8 cellular contexts compared by ENCODE assay signal in the genomic region with DNA sequence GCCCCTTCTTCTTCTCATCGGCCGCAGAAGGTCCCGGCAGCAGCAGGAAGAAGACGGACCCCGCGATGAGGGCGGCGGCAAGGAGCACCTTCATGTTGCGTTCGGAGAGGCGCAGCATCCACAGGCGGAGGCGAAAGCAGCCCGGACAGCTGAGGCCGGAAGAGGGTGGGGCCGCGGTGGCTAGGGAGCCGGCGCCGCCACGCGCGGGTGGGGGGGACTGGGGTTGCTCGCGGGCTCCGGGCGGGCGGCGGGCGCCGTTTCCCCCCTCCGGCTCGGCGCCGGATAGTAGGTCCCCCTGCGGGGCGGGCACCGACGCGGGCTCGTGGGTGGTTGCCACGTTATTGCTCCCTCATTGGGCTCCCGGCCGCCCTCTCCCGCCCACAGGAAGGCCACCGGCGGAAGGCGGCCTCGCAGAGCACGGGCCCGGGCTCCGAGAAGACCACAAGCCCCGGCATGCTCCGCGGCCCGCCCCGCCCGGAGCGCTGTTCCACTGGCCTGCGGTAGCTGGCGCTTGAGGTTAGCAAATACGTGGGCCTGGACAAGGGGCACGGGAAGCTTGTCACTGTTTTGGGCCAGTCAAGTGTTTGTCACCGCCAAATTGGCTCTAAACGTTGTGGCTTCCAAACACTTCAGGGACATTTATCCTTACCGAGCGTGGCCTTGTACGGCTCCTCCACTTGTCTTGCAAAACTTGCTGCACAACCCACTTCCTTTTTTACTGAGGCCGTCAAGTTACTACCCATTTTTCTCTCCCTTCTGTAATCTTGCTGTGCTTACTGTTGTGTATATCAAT. TPM values are rescaled to one million over a fixed set of nuclear protein-coding genes. Genes with fewer than 3 reads are reported as not detected.
DNase-seq lines count a peak whose midpoint lies in the region; ATAC-seq and TF ChIP-seq lines count a peak whose summit lies in the region.

Gene PPIB (minus strand): TSS at position 154 of the 793 bp plus-strand sequence. CDS start 36 bp downstream, at position 118.

- POLR2A ChIA-PET in AG04450 (lab: Yijun Ruan, JAX), result interaction anchor here (0.8 to 2.0 kb wide), 7 partner anchors 9 to 499 kb away, joined by 3 to 19 read pairs (median 3); partner anchors contain the start of gene TRIP4

- TF ChIP-seq CTCF in AG04450 (IDR thresholded peaks at IDR 0.05; ENCODE audit: low read depth, low read length) (peak; percentile 41), VCaP (conservative IDR thresholded peaks at IDR 0.05) (peak; percentile 72), breast epithelium (IDR thresholded peaks at IDR 0.05) (peak in 1 of 3 donors; percentile 7), smooth muscle cell (IDR thresholded peaks at IDR 0.05; ENCODE audit: borderline replicate concordance, insufficient read depth, poor library complexity, severe bottlenecking) (no peak)

- H3K36me3 ChIP-seq in breast epithelium, result peaks cover 5% of the 10 kb centered on the region
- no peaks in the 10 kb centered on the region for H3K36me3 ChIP-seq in smooth muscle cell (ENCODE audit: low read depth)

- H3K4me1 ChIP-seq in breast epithelium (peaks cover 10 to 27% of the 10 kb centered on the region in 2 donors), smooth muscle cell (ENCODE audit: low read depth) (peaks cover 9% of the 10 kb centered on the region)

- H3F3A ChIP-seq in smooth muscle cell (ENCODE audit: low read depth), result peaks cover 34% of the 10 kb centered on the region

- intact Hi-C loops in breast epithelium (cut with DNase I; ENCODE audit: low total_unique reads), result no loop called here

- peak within 1 kb of the TSS; percentile 81 for H3K27ac ChIP-seq in AG04450 (ENCODE audit: low read depth, low read length)
- H3K27ac ChIP-seq in VCaP, result peak within 1 kb of the TSS; percentile 92
- peak within 1 kb of the TSS; percentile 76 to 90 for H3K27ac ChIP-seq in breast epithelium
- peak within 1 kb of the TSS; percentile 70 for H3K27ac ChIP-seq in smooth muscle cell (ENCODE audit: low read depth)

- H3K9me3 ChIP-seq in AG04450 (ENCODE audit: control insufficient read depth, insufficient read depth, low read length), result no peaks in the 10 kb centered on the region
- no peaks in the 10 kb centered on the region for H3K9me3 ChIP-seq in breast epithelium
- H3K9me3 ChIP-seq in smooth muscle cell (replicated peaks; ENCODE audit: low read depth), result no peaks in the 10 kb centered on the region

- WGBS in smooth muscle cell (ENCODE audit: low lambda C conversion rate), result under 1% methylated on average over 63 of the region's 69 CpGs

- peak within 1 kb of the TSS; percentile 86 for H3K9ac ChIP-seq in smooth muscle cell (ENCODE audit: low read depth)

- no peak within 1 kb of the TSS for H2AFZ ChIP-seq in smooth muscle cell (ENCODE audit: low read depth)

- peak; percentile 73 for ATAC-seq in GM18870 (IDR thresholded peaks at IDR 0.05; ENCODE audit: unreplicated experiment)
- peak; percentile 89 for ATAC-seq in HG03135 (IDR thresholded peaks at IDR 0.05; ENCODE audit: unreplicated experiment)

- CTCF ChIA-PET in AG04450 (lab: Charles Lee), result interaction anchor here (0.7 to 2.3 kb wide), 4 partner anchors 9 to 518 kb away, joined by 3 to 13 read pairs (median 6); no protein-coding TSS in a partner anchor

- peaks cover 40% of the 10 kb centered on the region for H3K79me2 ChIP-seq in smooth muscle cell (ENCODE audit: low read depth)

- peak within 1 kb of the TSS; percentile 96 for H3K4me3 ChIP-seq in AG04450 (ENCODE audit: low read depth, low read length)
- peak within 1 kb of the TSS; percentile 67 to 87 (median 81) for H3K4me3 ChIP-seq in breast epithelium
- H3K4me3 ChIP-seq in smooth muscle cell, result peak within 1 kb of the TSS; percentile 85

- TF ChIP-seq POLR2A in breast epithelium (IDR thresholded peaks at IDR 0.05), result peak; percentile 21

- H3K4me2 ChIP-seq in smooth muscle cell, result peak within 1 kb of the TSS; percentile 88

- DNase-seq in AG04450 (ENCODE audit: low read depth, low spot score), result peak; percentile 95
- peak; percentile 92 for DNase-seq in NCI-H2196 (lab: John Stamatoyannopoulos, UW; ENCODE audit: unreplicated experiment)
- DNase-seq in breast epithelium (ENCODE audit: low spot score in 2 of 2), result peak; percentile 96
- peak; percentile 98 for DNase-seq in iPS-NIHi11 (ENCODE audit: low spot score)
- DNase-seq in smooth muscle cell (lab: John Stamatoyannopoulos, UW; ENCODE audit: unreplicated experiment), result peak; percentile 91

- H3K27me3 ChIP-seq in AG04450 (ENCODE audit: control insufficient read depth, insufficient read depth, low read length) (no peaks in the 10 kb centered on the region), breast epithelium (no peaks in the 10 kb centered on the region), smooth muscle cell (ENCODE audit: low read depth) (no peaks in the 10 kb centered on the region)

- peaks cover 39% of the 10 kb centered on the region for H4K20me1 ChIP-seq in smooth muscle cell (ENCODE audit: low read depth)

RNA-seq across cellular contexts. Expression of gene PPIB, which starts in this region (rescaled TPM):
- polyA plus RNA-seq in AG04450 (2011; rRNA removed) (1,298 and 1,311 TPM in 2 replicates), smooth muscle cell (1,549 and 1,897 TPM in 2 replicates)
- 558 and 588 TPM in 2 replicates for polyA minus RNA-seq in AG04450 (2011; rRNA and poly(A)+ RNA removed)
- total RNA-seq in breast epithelium (100 to 1,000 TPM; 239 to 331 (median 312) TPM), smooth muscle cell (880 and 890 TPM in 2 replicates)

Comparison
In these comparisons a context has a peak if more than half of its experiments do, and no peak if none do; other contexts are left out.
1. Peak in every context shown above with its lines: DNase-seq, ATAC-seq, H3K4me3 ChIP-seq and H3K27ac ChIP-seq.